1 cellular context compared by ENCODE assay signal in genomic region chr21:38960251-38960650, GRCh38.
TF ChIP-seq lines count a peak whose summit lies in the region.

No MANE protein-coding gene starts in this region.

TF ChIP-seq in WTC11, 78 proteins besides CTCF, POLR2A, EP300 and RAD21 (continued from another document):
- TF ChIP-seq ZNF396 (CRISPR knock-in tag; IDR thresholded peaks at IDR 0.05; ENCODE audit: borderline replicate concordance) = no peak
- no peak for TF ChIP-seq TEAD4 (CRISPR knock-in tag; IDR thresholded peaks at IDR 0.05)
- no peak for TF ChIP-seq AFF4 (CRISPR knock-in tag; IDR thresholded peaks at IDR 0.05; ENCODE audit: borderline replicate concordance)
- no peak for TF ChIP-seq TCF7 (CRISPR knock-in tag; IDR thresholded peaks at IDR 0.05; ENCODE audit: low read depth)
- TF ChIP-seq, protein P1, sequence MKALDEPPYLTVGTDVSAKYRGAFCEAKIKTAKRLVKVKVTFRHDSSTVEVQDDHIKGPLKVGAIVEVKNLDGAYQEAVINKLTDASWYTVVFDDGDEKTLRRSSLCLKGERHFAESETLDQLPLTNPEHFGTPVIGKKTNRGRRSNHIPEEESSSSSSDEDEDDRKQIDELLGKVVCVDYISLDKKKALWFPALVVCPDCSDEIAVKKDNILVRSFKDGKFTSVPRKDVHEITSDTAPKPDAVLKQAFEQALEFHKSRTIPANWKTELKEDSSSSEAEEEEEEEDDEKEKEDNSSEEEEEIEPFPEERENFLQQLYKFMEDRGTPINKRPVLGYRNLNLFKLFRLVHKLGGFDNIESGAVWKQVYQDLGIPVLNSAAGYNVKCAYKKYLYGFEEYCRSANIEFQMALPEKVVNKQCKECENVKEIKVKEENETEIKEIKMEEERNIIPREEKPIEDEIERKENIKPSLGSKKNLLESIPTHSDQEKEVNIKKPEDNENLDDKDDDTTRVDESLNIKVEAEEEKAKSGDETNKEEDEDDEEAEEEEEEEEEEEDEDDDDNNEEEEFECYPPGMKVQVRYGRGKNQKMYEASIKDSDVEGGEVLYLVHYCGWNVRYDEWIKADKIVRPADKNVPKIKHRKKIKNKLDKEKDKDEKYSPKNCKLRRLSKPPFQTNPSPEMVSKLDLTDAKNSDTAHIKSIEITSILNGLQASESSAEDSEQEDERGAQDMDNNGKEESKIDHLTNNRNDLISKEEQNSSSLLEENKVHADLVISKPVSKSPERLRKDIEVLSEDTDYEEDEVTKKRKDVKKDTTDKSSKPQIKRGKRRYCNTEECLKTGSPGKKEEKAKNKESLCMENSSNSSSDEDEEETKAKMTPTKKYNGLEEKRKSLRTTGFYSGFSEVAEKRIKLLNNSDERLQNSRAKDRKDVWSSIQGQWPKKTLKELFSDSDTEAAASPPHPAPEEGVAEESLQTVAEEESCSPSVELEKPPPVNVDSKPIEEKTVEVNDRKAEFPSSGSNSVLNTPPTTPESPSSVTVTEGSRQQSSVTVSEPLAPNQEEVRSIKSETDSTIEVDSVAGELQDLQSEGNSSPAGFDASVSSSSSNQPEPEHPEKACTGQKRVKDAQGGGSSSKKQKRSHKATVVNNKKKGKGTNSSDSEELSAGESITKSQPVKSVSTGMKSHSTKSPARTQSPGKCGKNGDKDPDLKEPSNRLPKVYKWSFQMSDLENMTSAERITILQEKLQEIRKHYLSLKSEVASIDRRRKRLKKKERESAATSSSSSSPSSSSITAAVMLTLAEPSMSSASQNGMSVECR (CRISPR knock-in tag; IDR thresholded peaks at IDR 0.05; ENCODE audit: borderline replicate concordance) = no peak
- TF ChIP-seq, protein P2, sequence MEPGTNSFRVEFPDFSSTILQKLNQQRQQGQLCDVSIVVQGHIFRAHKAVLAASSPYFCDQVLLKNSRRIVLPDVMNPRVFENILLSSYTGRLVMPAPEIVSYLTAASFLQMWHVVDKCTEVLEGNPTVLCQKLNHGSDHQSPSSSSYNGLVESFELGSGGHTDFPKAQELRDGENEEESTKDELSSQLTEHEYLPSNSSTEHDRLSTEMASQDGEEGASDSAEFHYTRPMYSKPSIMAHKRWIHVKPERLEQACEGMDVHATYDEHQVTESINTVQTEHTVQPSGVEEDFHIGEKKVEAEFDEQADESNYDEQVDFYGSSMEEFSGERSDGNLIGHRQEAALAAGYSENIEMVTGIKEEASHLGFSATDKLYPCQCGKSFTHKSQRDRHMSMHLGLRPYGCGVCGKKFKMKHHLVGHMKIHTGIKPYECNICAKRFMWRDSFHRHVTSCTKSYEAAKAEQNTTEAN (CRISPR knock-in tag; IDR thresholded peaks at IDR 0.05) = no peak
- TF ChIP-seq PRDM15 (CRISPR knock-in tag; IDR thresholded peaks at IDR 0.05) = no peak
- TF ChIP-seq ZNF416 (CRISPR knock-in tag; IDR thresholded peaks at IDR 0.05) = no peak
